In genomic region chr2:240851078-240851861, GRCh38 we compare ENCODE assay signal across 9 cellular contexts. TPM values are rescaled to one million over a fixed set of nuclear protein-coding genes. Genes with fewer than 3 reads are reported as not detected.
DNase-seq lines count a peak whose midpoint lies in the region; ATAC-seq and TF ChIP-seq lines count a peak whose summit lies in the region.
"Had no signal": no experiment of that assay in that cellular context is flagged by ENCODE, and none has a peak within 500 bp of the region (broad histone marks: within the 10 kb centered on the region; RNA-seq: fewer than 3 reads in every experiment).

No MANE protein-coding gene starts in this region.

- H3K9me3 ChIP-seq in prostate gland (no peaks in the 10 kb centered on the region), uterus (no peaks in the 10 kb centered on the region)

- no peak for TF ChIP-seq POLR2A in prostate gland (IDR thresholded peaks at IDR 0.05)
- TF ChIP-seq POLR2A in uterus (IDR thresholded peaks at IDR 0.05): no peak

- 39% methylated on average over 31 of the region's 31 CpGs for WGBS in prostate gland

- DNase-seq in NCI-H187 (lab: John Stamatoyannopoulos, UW) (peak; percentile 23 to 45), NCI-H187 treated with DMSO at 0.1 percent for 48 hours (lab: John Stamatoyannopoulos, UW) (no peak), NCI-H1105 treated with DMSO at 0.1 percent for 48 hours (lab: John Stamatoyannopoulos, UW) (peak; percentile 41), SW480 (ENCODE audit: low spot score) (peak; percentile 64), cardiac septum (ENCODE audit: low spot score) (peak; percentile 92), prostate gland (ENCODE audit: low spot score) (peak; percentile 85), uterus (peak; percentile 80 to 85)
- peak; percentile 85 for DNase-seq in activated naive CD8-positive, alpha-beta T cell treated with anti-CD3 and anti-CD28 coated beads, Interleukin-2, amount 50 U/mL, for 24 hours

- intact Hi-C loops in cardiac septum (cut with DNase I) (loop anchor here (5.0 kb wide), 3 partner anchors 61 to 226 kb away; no protein-coding TSS in a partner anchor), prostate gland (cut with DNase I) (loop anchor here (5.0 kb wide), 1 partner anchor 806 kb away; no protein-coding TSS in a partner anchor), uterus (cut with DNase I; ENCODE audit: low total_unique reads) (no loop called here)

- H3K4me3 Mint-ChIP-seq in activated naive CD8-positive, alpha-beta T cell treated with anti-CD3 and anti-CD28 coated beads, Interleukin-2, amount 50 U/mL, for 24 hours: no peak overlapping the region

- no peaks in the 10 kb centered on the region for H3K4me1 ChIP-seq in prostate gland (replicated peaks)
- no peaks in the 10 kb centered on the region for H3K4me1 ChIP-seq in uterus

- H3K9me3 Mint-ChIP-seq in activated naive CD8-positive, alpha-beta T cell treated with anti-CD3 and anti-CD28 coated beads, Interleukin-2, amount 50 U/mL, for 24 hours: peaks cover 9% of the 10 kb centered on the region

- H3K27ac ChIP-seq in prostate gland (no peak overlapping the region), uterus (no peak overlapping the region)
- H3K27ac ChIP-seq: skin epidermis had no signal

- no peaks in the 10 kb centered on the region for H3K27me3 Mint-ChIP-seq in activated naive CD8-positive, alpha-beta T cell treated with anti-CD3 and anti-CD28 coated beads, Interleukin-2, amount 50 U/mL, for 24 hours

- no peaks in the 10 kb centered on the region for H3K4me1 Mint-ChIP-seq in activated naive CD8-positive, alpha-beta T cell treated with anti-CD3 and anti-CD28 coated beads, Interleukin-2, amount 50 U/mL, for 24 hours

- no peak overlapping the region for H3K27ac Mint-ChIP-seq in activated naive CD8-positive, alpha-beta T cell treated with anti-CD3 and anti-CD28 coated beads, Interleukin-2, amount 50 U/mL, for 24 hours

- TF ChIP-seq CTCF in prostate gland (IDR thresholded peaks at IDR 0.05) (peak; percentile 94 to 98 (median 95)), uterus (IDR thresholded peaks at IDR 0.05) (peak; percentile 91 to 95 (median 93))

- H3K27me3 ChIP-seq in prostate gland (replicated peaks; ENCODE audit: insufficient read depth) (no peaks in the 10 kb centered on the region), uterus (no peaks in the 10 kb centered on the region)

- H3K36me3 Mint-ChIP-seq in activated naive CD8-positive, alpha-beta T cell treated with anti-CD3 and anti-CD28 coated beads, Interleukin-2, amount 50 U/mL, for 24 hours (ENCODE audit: low read depth): no peaks in the 10 kb centered on the region

- H3K36me3 ChIP-seq in prostate gland (no peaks in the 10 kb centered on the region), uterus (no peaks in the 10 kb centered on the region)

- peak; percentile 90 for ATAC-seq in activated naive CD8-positive, alpha-beta T cell treated with anti-CD3 and anti-CD28 coated beads, Interleukin-2, amount 50 U/mL, for 24 hours

- H3K4me3 ChIP-seq in prostate gland (no peak overlapping the region), uterus (no peak overlapping the region)
- H3K4me3 ChIP-seq: skin epidermis had no signal

RNA-seq across cellular contexts. Expression of gene AGXT, which starts 17.4 kb away (rescaled TPM):
- not detected for total RNA-seq in cardiac septum
- total RNA-seq in prostate gland: not detected
- total RNA-seq in uterus: not detected

RNA-seq across cellular contexts. Expression of gene KIF1A, which starts 31.3 kb away (rescaled TPM):
- 10.2 TPM for total RNA-seq in cardiac septum
- 10 to 100 TPM; 18.9 to 55.8 TPM for total RNA-seq in prostate gland
- total RNA-seq in uterus: 10 to 100 TPM in 1 of 4 donors, under 1 TPM in 1, not detected in 2; 0.37 to 12.9 TPM

RNA-seq across cellular contexts. Expression of gene MAB21L4, which starts 44.7 kb away (rescaled TPM):
- total RNA-seq in cardiac septum (not detected), prostate gland (1 to 10 TPM; 1.1 to 3.5 TPM), uterus (under 1 TPM in 1 of 4 donors, not detected in 3; 0.97 TPM)

RNA-seq across cellular contexts. Expression of gene CROCC2, which starts 54.9 kb away (rescaled TPM):
- total RNA-seq in cardiac septum: not detected
- under 1 TPM in 1 of 2 donors, not detected in 1; 0.23 TPM for total RNA-seq in prostate gland
- total RNA-seq in uterus: 1 to 10 TPM in 2 of 4 donors, under 1 TPM in 1, not detected in 1; 0.79 to 2.6 (median 1.8) TPM
